ENCODE assay signal across 8 cellular contexts in the genomic region with DNA sequence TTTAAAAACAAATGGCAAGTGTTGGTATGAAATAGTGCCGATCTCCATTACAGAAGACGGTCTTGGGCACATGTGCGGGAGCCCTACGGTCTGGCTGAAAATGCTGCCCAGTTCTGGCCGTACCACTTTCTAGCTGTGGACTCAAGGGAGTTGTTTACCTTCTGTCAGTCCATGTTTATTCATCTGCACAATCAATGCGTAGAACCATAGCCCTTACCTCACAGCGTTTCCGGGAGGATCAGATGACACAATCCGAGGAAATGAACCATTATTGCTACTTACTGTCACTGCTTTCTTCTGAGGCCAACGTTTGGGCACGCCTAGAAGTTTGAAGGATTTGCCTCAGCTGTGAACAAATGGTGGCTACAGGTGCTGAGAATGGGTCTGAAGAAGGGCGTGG. TPM values are rescaled to one million over a fixed set of nuclear protein-coding genes. Genes with fewer than 3 reads are reported as not detected.
DNase-seq lines count a peak whose midpoint lies in the region; ATAC-seq and TF ChIP-seq lines count a peak whose summit lies in the region.

No MANE protein-coding gene starts in this region.

- H3K4me1 Mint-ChIP-seq in naive thymus-derived CD4-positive, alpha-beta T cell = peaks cover 6 to 30% (median 21%) of the 10 kb centered on the region in 7 donors

- intact Hi-C loops in heart left ventricle (cut with DNase I) = no loop called here
- intact Hi-C loops in left cardiac atrium (cut with DNase I) = no loop called here
- intact Hi-C loops in mammary epithelial cell (cut with micrococcal nuclease) = no loop called here
- intact Hi-C loops in naive thymus-derived CD4-positive, alpha-beta T cell (cut with micrococcal nuclease) = no loop called here

- H3K36me3 Mint-ChIP-seq in naive thymus-derived CD4-positive, alpha-beta T cell = peaks cover 0 to 5% (median 0%) of the 10 kb centered on the region in 5 donors

- WGBS in heart left ventricle, 4 donors = 40 to 51% (median 43%) methylated on average over 12 of the region's 12 CpGs
- 48% methylated on average over 8 of the region's 12 CpGs for WGBS in mammary epithelial cell (ENCODE audit: low coverage, missing lambda C conversion rate)

- TF ChIP-seq CTCF in heart left ventricle (IDR thresholded peaks at IDR 0.05) (no peak), mammary epithelial cell (conservative IDR thresholded peaks at IDR 0.05 in 1 of 2, IDR thresholded peaks at IDR 0.05 in 1 of 2; ENCODE audit: extremely low read depth in 1 of 2, insufficient read depth in 1 of 2, low read depth in 1 of 2, low read length in 2 of 2) (no peak)

- DNase-seq in heart left ventricle = no peak
- DNase-seq in left cardiac atrium = no peak
- peak; percentile 78 for DNase-seq in NCI-H748 treated with DMSO at 0.1 percent for 48 hours (lab: John Stamatoyannopoulos, UW)
- DNase-seq in mammary epithelial cell = peak; percentile 39
- DNase-seq in naive thymus-derived CD4-positive, alpha-beta T cell = peak in 7 of 9 donors; percentile 41 to 70 (median 62)
- no peak for DNase-seq in D341Med (ENCODE audit: low spot score)
- DNase-seq in NK-92 (lab: John Stamatoyannopoulos, UW; ENCODE audit: unreplicated experiment) = no peak

- H3K4me3 Mint-ChIP-seq in naive thymus-derived CD4-positive, alpha-beta T cell = peak overlapping the region; percentile 25 to 77 (median 68)

- H3K27ac ChIP-seq in heart left ventricle (no peak overlapping the region), mammary epithelial cell (ENCODE audit: insufficient read depth, low read depth, low read length) (no peak overlapping the region)
- no peak overlapping the region for H3K27ac ChIP-seq in naive thymus-derived CD4-positive, alpha-beta T cell (ENCODE audit: low read depth, low read length)

- no peak overlapping the region for H3K9ac ChIP-seq in mammary epithelial cell (ENCODE audit: insufficient read depth, low read length)

- H3K4me1 ChIP-seq in heart left ventricle (peaks cover 0 to 21% (median 0%) of the 10 kb centered on the region in 12 donors), mammary epithelial cell (ENCODE audit: insufficient read depth, low read length) (peaks cover 19% of the 10 kb centered on the region)
- H3K4me1 ChIP-seq in naive thymus-derived CD4-positive, alpha-beta T cell (ENCODE audit: control insufficient read depth in 2 of 2, insufficient read depth in 2 of 2, low read length in 2 of 2) = peaks cover 11 to 15% of the 10 kb centered on the region in 2 donors

- no peak overlapping the region for H3K4me2 ChIP-seq in mammary epithelial cell (ENCODE audit: insufficient read depth, low read depth, low read length)

- peak in 3 of 4 donors; percentile 59 to 84 (median 59) for ATAC-seq in heart left ventricle
- no peak for ATAC-seq in left cardiac atrium
- peak; percentile 72 for ATAC-seq in naive thymus-derived CD4-positive, alpha-beta T cell
- no peak for ATAC-seq in GM19035 (IDR thresholded peaks at IDR 0.05; ENCODE audit: unreplicated experiment)

- POLR2A ChIA-PET in naive thymus-derived CD4-positive, alpha-beta T cell (lab: Charles Lee) = interaction anchor here (7.3 kb wide), 1 partner anchor 29 kb away, joined by 145 read pairs; a partner anchor contains a TSS

- BruUV-seq in mammary epithelial cell (replicated peaks; lab: Mats Ljungman, UMichigan) = no TSS peak

- dilution Hi-C loops in mammary epithelial cell (cut with HindIII; ENCODE audit: low sequenced_read_pairs) = no loop called here

- in situ Hi-C loops in mammary epithelial cell (cut with MboI; ENCODE audit: low sequenced_read_pairs in 2 of 2) = no loop called here

- no peaks in the 10 kb centered on the region for H3K9me3 Mint-ChIP-seq in naive thymus-derived CD4-positive, alpha-beta T cell

- CTCF ChIA-PET in mammary epithelial cell (lab: Charles Lee; ENCODE audit: low non-redundant PET) = no interaction called here
- CTCF ChIA-PET in naive thymus-derived CD4-positive, alpha-beta T cell (lab: Charles Lee) = interaction anchor here (0.7 to 1.0 kb wide), 4 partner anchors 11 to 1973 kb away, joined by 3 to 4 read pairs (median 4); a partner anchor contains a TSS

- H3K4me3 ChIP-seq in heart left ventricle (no peak overlapping the region), mammary epithelial cell (replicated peaks in 1 of 3; ENCODE audit: insufficient read depth in 1 of 3, low read depth in 2 of 3, low read length in 3 of 3) (no peak overlapping the region)
- H3K4me3 ChIP-seq in naive thymus-derived CD4-positive, alpha-beta T cell (ENCODE audit: low read length) = no peak overlapping the region

- no peak for TF ChIP-seq POLR2A in heart left ventricle (IDR thresholded peaks at IDR 0.05)

- peaks cover 0 to 7% (median 0%) of the 10 kb centered on the region in 5 donors for H3K27me3 Mint-ChIP-seq in naive thymus-derived CD4-positive, alpha-beta T cell

- H3K27ac Mint-ChIP-seq in naive thymus-derived CD4-positive, alpha-beta T cell = peak overlapping the region in 7 of 9 donors; percentile 74 to 92 (median 86)

- H3K27me3 ChIP-seq in heart left ventricle (no peaks in the 10 kb centered on the region), mammary epithelial cell (ENCODE audit: insufficient read depth, low read length) (no peaks in the 10 kb centered on the region)
- H3K27me3 ChIP-seq in naive thymus-derived CD4-positive, alpha-beta T cell (ENCODE audit: control insufficient read depth in 2 of 2, insufficient read depth in 2 of 2, low read length in 2 of 2) = no peaks in the 10 kb centered on the region

- H3K9me3 ChIP-seq in heart left ventricle (no peaks in the 10 kb centered on the region), mammary epithelial cell (replicated peaks; ENCODE audit: insufficient read depth, low read length) (no peaks in the 10 kb centered on the region)
- no peaks in the 10 kb centered on the region for H3K9me3 ChIP-seq in naive thymus-derived CD4-positive, alpha-beta T cell (ENCODE audit: control insufficient read depth in 2 of 3, low read length in 3 of 3)

- no peaks in the 10 kb centered on the region for H4K20me1 ChIP-seq in mammary epithelial cell (ENCODE audit: insufficient read depth, low read length)

- H3K79me2 ChIP-seq in mammary epithelial cell (ENCODE audit: insufficient read depth, low read length) = no peaks in the 10 kb centered on the region

- H3K36me3 ChIP-seq in heart left ventricle (no peaks in the 10 kb centered on the region), mammary epithelial cell (ENCODE audit: insufficient read depth, low read length) (no peaks in the 10 kb centered on the region)
- no peaks in the 10 kb centered on the region for H3K36me3 ChIP-seq in naive thymus-derived CD4-positive, alpha-beta T cell (ENCODE audit: control insufficient read depth in 2 of 3, insufficient read depth in 3 of 3, low read length in 3 of 3)

- H2AFZ ChIP-seq in mammary epithelial cell (ENCODE audit: low read depth, low read length) = peak overlapping the region; percentile 67

RNA-seq across cellular contexts. Expression of a gene that starts 31.2 kb away (rescaled TPM):
- total RNA-seq in heart left ventricle = 100 to 1,000 TPM in 2 of 9 donors, 10 to 100 TPM in 7; 20.3 to 155 (median 46.6) TPM
- 10 to 100 TPM; 67.2 to 68.4 TPM for polyA plus RNA-seq in heart left ventricle
- 100 to 1,000 TPM in 1 of 2 donors, 10 to 100 TPM in 1; 64.0 to 189 TPM for total RNA-seq in left cardiac atrium
- total RNA-seq in mammary epithelial cell = 10 to 100 TPM; 18.0 to 83.9 TPM
- 28.3 TPM for polyA plus RNA-seq in mammary epithelial cell
- 38.9 TPM for polyA minus RNA-seq in mammary epithelial cell
- total RNA-seq in naive thymus-derived CD4-positive, alpha-beta T cell = 100 to 1,000 TPM in 2 of 5 experiments, 10 to 100 TPM in 3; 71.7 to 157 (median 84.2) TPM
- polyA plus RNA-seq in naive thymus-derived CD4-positive, alpha-beta T cell = 10 to 100 TPM; 30.1 to 38.4 TPM

RNA-seq across cellular contexts. Expression of a gene that starts 50.4 kb away (rescaled TPM):
- 10 to 100 TPM in 7 of 9 donors, 1 to 10 TPM in 2; 6.6 to 22.2 (median 13.8) TPM for total RNA-seq in heart left ventricle
- polyA plus RNA-seq in heart left ventricle = 10 to 100 TPM in 1 of 2 donors, 1 to 10 TPM in 1; 9.3 to 33.0 TPM
- total RNA-seq in left cardiac atrium = 10 to 100 TPM; 19.5 to 20.6 TPM
- total RNA-seq in mammary epithelial cell = 100 to 1,000 TPM in 1 of 2 donors, 10 to 100 TPM in 1; 42.0 to 108 TPM
- polyA plus RNA-seq in mammary epithelial cell = 78.9 TPM
- polyA minus RNA-seq in mammary epithelial cell = 98.4 TPM
- 10 to 100 TPM; 10.8 to 86.4 (median 16.6) TPM for total RNA-seq in naive thymus-derived CD4-positive, alpha-beta T cell
- polyA plus RNA-seq in naive thymus-derived CD4-positive, alpha-beta T cell = 10 to 100 TPM in 1 of 2 donors, 1 to 10 TPM in 1; 5.6 to 11.4 TPM

Comparison
In these comparisons a context has a peak if more than half of its experiments do, and no peak if none do; other contexts are left out.
1. ATAC-seq: peak in heart left ventricle (3 of 4) and naive thymus-derived CD4-positive, alpha-beta T cell (single experiment); none in left cardiac atrium (0 of 2) and GM19035 (single experiment).
2. DNase-seq: peak in NCI-H748 treated with DMSO at 0.1 percent for 48 hours (single experiment), mammary epithelial cell (single experiment) and naive thymus-derived CD4-positive, alpha-beta T cell (7 of 9); none in heart left ventricle (0 of 5), left cardiac atrium (single experiment), D341Med (single experiment) and NK-92 (single experiment).